In the genomic region with DNA sequence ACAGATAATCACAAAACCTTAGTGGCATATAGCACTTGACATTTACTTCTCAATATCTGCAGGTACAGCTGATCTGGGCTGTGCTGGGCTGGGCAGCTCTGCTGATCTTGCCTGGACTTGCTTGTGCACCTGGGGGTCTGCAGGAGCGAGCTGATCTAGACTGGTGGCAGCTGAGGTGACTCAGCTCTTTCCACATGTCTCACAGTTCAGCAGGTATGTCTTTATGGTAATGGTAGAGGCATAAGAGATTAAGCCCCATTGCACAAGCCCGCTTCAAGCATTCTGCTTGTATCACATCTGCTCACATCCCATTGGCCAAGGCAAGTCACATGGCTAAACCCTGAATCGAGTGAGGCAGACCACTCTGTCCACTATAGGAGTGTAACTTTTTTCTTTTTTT, we compare ENCODE assay signal across 27 cellular contexts.
"Had no signal": no experiment of that assay in that cellular context is flagged by ENCODE, and none has a peak within 500 bp of the region (broad histone marks: within the 10 kb centered on the region; RNA-seq: fewer than 3 reads in every experiment).

No MANE protein-coding gene starts in this region.

- H3K36me3 Mint-ChIP-seq: mesothelial cell of epicardium, naive B cell, neural progenitor cell, type B pancreatic cell had no signal

- ATAC-seq: gastrocnemius medialis, left lobe of liver, mucosa of descending colon, sciatic nerve had no signal

- H3K4me3 ChIP-seq: colonic mucosa, gastrocnemius medialis, lung, mucosa of descending colon, neural progenitor cell, prostate gland, right atrium auricular region, smooth muscle cell, stomach, thyroid gland had no signal

- H3K27ac Mint-ChIP-seq: mesothelial cell of epicardium, naive B cell, nephron, neural progenitor cell, type B pancreatic cell had no signal

- H3K36me3 ChIP-seq: colonic mucosa, gastrocnemius medialis, neural progenitor cell, prostate gland, right atrium auricular region, stomach, thyroid gland had no signal

- H3K9me3 Mint-ChIP-seq: type B pancreatic cell had no signal

- DNase-seq: colonic mucosa; dermis blood vessel endothelial cell; effector memory CD4-positive, alpha-beta T cell; erythroblast; gastrocnemius medialis; head of caudate nucleus; kidney; mesenchymal stem cell; mucosa of descending colon; naive B cell; stimulated activated CD4-positive, alpha-beta T cell treated with anti-CD3 and anti-CD28 coated beads, Interleukin-12 subunit alpha, Interleukin-12 subunit beta, amount 100 ng/mL, for 4 hours; stimulated activated CD4-positive, alpha-beta T cell treated with anti-CD3 and anti-CD28 coated beads, Interleukin-1b, Interleukin-23, amount 100 ng/mL, for 48 hours; stimulated activated CD4-positive, alpha-beta T cell treated with anti-CD3 and anti-CD28 coated beads, Interleukin-4, amount 100 ng/mL, for 1 hour; stimulated activated CD8-positive, alpha-beta memory T cell treated with anti-CD3 and anti-CD28 coated beads, Interleukin-4, amount 100 ng/mL, for 48 hours; stimulated activated naive CD4-positive, alpha-beta T cell treated with Interleukin-2 at 50 U/mL for 16 hours; stomach; thyroid gland had no signal

- H3K4me3 Mint-ChIP-seq: mesothelial cell of epicardium, naive B cell, nephron, neural progenitor cell, type B pancreatic cell had no signal

- H3K27me3 Mint-ChIP-seq: naive B cell, type B pancreatic cell had no signal

- H3K4me2 ChIP-seq: neural progenitor cell, smooth muscle cell had no signal

- H3K27ac ChIP-seq: colonic mucosa, gastrocnemius medialis, neural progenitor cell, prostate gland, right atrium auricular region, stomach, thyroid gland had no signal

- H2AFZ ChIP-seq: neural progenitor cell had no signal

- H3K4me1 ChIP-seq: colonic mucosa, gastrocnemius medialis, neural progenitor cell, prostate gland, right atrium auricular region, stomach, thyroid gland had no signal

- H3K27me3 ChIP-seq: colonic mucosa, gastrocnemius medialis, neural progenitor cell, thyroid gland had no signal

- H3K9me3 ChIP-seq: colonic mucosa, gastrocnemius medialis, mucosa of descending colon, prostate gland, right atrium auricular region, stomach, thyroid gland had no signal

- H3K4me1 Mint-ChIP-seq: mesothelial cell of epicardium, naive B cell had no signal
